Comparison of ENCODE assay signal across 16 cellular contexts in genomic region chr5:89968870-89969472, GRCh38.
DNase-seq lines count a peak whose midpoint lies in the region; ATAC-seq and TF ChIP-seq lines count a peak whose summit lies in the region.
"Had no signal": no experiment of that assay in that cellular context is flagged by ENCODE, and none has a peak within 500 bp of the region (broad histone marks: within the 10 kb centered on the region; RNA-seq: fewer than 3 reads in every experiment).

No MANE protein-coding gene starts in this region.

- no peak for TF ChIP-seq POLR2A in body of pancreas (IDR thresholded peaks at IDR 0.05)

- H3K36me3 Mint-ChIP-seq in immature natural killer cell, result no peaks in the 10 kb centered on the region

- no peak overlapping the region for H3K4me3 Mint-ChIP-seq in immature natural killer cell
- H3K4me3 Mint-ChIP-seq: activated CD4-positive, alpha-beta T cell treated with anti-CD3 and anti-CD28 coated beads, Interleukin-2, amount 10 ng/mL, durations not matched to agents 24 days and 14 days; T-helper 2 cell treated with Interferon-gamma antibody and Interleukin-4, amounts not matched to agents 5 μg/mL and 100 μg/mL, for 36 hours had no signal

- no peaks in the 10 kb centered on the region for H3K4me1 Mint-ChIP-seq in immature natural killer cell
- H3K4me1 Mint-ChIP-seq: activated CD4-positive, alpha-beta T cell treated with anti-CD3 and anti-CD28 coated beads, Interleukin-2, amount 10 ng/mL, durations not matched to agents 24 days and 14 days had no signal

- no peak overlapping the region for H3K9ac ChIP-seq in GM23248

- no peaks in the 10 kb centered on the region for H3K27me3 Mint-ChIP-seq in immature natural killer cell (ENCODE audit: low read depth in 3 of 3)
- H3K27me3 Mint-ChIP-seq: activated CD4-positive, alpha-beta T cell treated with anti-CD3 and anti-CD28 coated beads, Interleukin-2, amount 10 ng/mL, durations not matched to agents 24 days and 14 days had no signal

- no peaks in the 10 kb centered on the region for H3K9me3 ChIP-seq in GM23248 (ENCODE audit: low read depth)
- no peaks in the 10 kb centered on the region for H3K9me3 ChIP-seq in body of pancreas
- H3K9me3 ChIP-seq: neutrophil, suprapubic skin had no signal

- H3K36me3 ChIP-seq in GM23248 (ENCODE audit: low read depth) (no peaks in the 10 kb centered on the region), body of pancreas (replicated peaks in 1 of 2; ENCODE audit: insufficient read depth in 1 of 2, low read depth in 2 of 2) (no peaks in the 10 kb centered on the region)
- H3K36me3 ChIP-seq: neutrophil, suprapubic skin had no signal

- intact Hi-C loops in body of pancreas (cut with DNase I) (no loop called here), left ventricle myocardium superior (cut with micrococcal nuclease) (no loop called here), sciatic nerve (cut with DNase I) (no loop called here)

- no peak overlapping the region for H3K4me2 ChIP-seq in GM23248 (ENCODE audit: unreplicated experiment)

- peak; percentile 38 for ATAC-seq in body of pancreas
- peak; percentile 80 for ATAC-seq in left ventricle myocardium superior
- ATAC-seq in sciatic nerve, result peak; percentile 55
- ATAC-seq: HCT116 had no signal

- peaks cover 22% of the 10 kb centered on the region for H3K4me1 ChIP-seq in GM23248 (ENCODE audit: insufficient read depth)
- H3K4me1 ChIP-seq in body of pancreas, result peaks cover 7% of the 10 kb centered on the region
- H3K4me1 ChIP-seq: suprapubic skin had no signal

- in situ Hi-C loops in GM23248 (cut with MboI), result no loop called here
- in situ Hi-C loops in ACHN (cut with HindIII; ENCODE audit: low pct_ligation_motif_present, low pct_unique_long_range_greater_than_20kb, low sequenced_read_pairs), result no loop called here

- no peaks in the 10 kb centered on the region; the same call in 1 of the 2 replicates for H3K9me2 ChIP-seq in GM23248 (ENCODE audit: insufficient read depth)

- H4K20me1 ChIP-seq in GM23248 (ENCODE audit: insufficient read depth), result no peaks in the 10 kb centered on the region

- H3K4me3 ChIP-seq in GM23248, result no peak overlapping the region
- no peak overlapping the region for H3K4me3 ChIP-seq in body of pancreas
- H3K4me3 ChIP-seq: suprapubic skin had no signal

- H3K27ac ChIP-seq in GM23248 (no peak overlapping the region), body of pancreas (no peak overlapping the region)
- H3K27ac ChIP-seq: neutrophil, suprapubic skin had no signal

- H3K27me3 ChIP-seq in GM23248 (replicated peaks; ENCODE audit: insufficient read depth), result no peaks in the 10 kb centered on the region
- no peaks in the 10 kb centered on the region for H3K27me3 ChIP-seq in body of pancreas
- H3K27me3 ChIP-seq: neutrophil, suprapubic skin had no signal

- DNase-seq in GM23248, result peak; percentile 40
- peak in 3 of 4 donors; percentile 10 to 24 (median 11) for DNase-seq in body of pancreas
- DNase-seq in left ventricle myocardium superior, result no peak
- DNase-seq in sciatic nerve (ENCODE audit: low spot score), result no peak
- DNase-seq in ACHN, result no peak
- no peak for DNase-seq in immature natural killer cell
- no peak for DNase-seq in D341Med (ENCODE audit: low spot score)
- DNase-seq in NCI-H510A (lab: John Stamatoyannopoulos, UW), result no peak
- DNase-seq: activated CD4-positive, alpha-beta T cell treated with anti-CD3 and anti-CD28 coated beads, Interleukin-2, amount 10 ng/mL, durations not matched to agents 24 days and 14 days; activated T-cell treated with anti-CD3 and anti-CD28 coated beads, Interleukin-2, amount 50 U/mL, for 48 hours; head of caudate nucleus; NCI-H2081 had no signal

- WGBS in GM23248 (ENCODE audit: low coverage in 1 of 2, low lambda C conversion rate in 2 of 2, missing lambda C conversion rate in 2 of 2), 2 experiments, result 63 to 68% methylated on average over 5 of the region's 5 CpGs
- WGBS in body of pancreas, 2 donors, result 34 to 47% methylated on average over 5 of the region's 5 CpGs

- TF ChIP-seq CTCF in body of pancreas (IDR thresholded peaks at IDR 0.05), result no peak

- H3K27ac Mint-ChIP-seq in immature natural killer cell, result no peak overlapping the region
- H3K27ac Mint-ChIP-seq: activated CD4-positive, alpha-beta T cell treated with anti-CD3 and anti-CD28 coated beads, Interleukin-2, amount 10 ng/mL, durations not matched to agents 24 days and 14 days; T-helper 2 cell treated with Interferon-gamma antibody and Interleukin-4, amounts not matched to agents 5 μg/mL and 100 μg/mL, for 36 hours had no signal

- no peaks in the 10 kb centered on the region for H3K79me2 ChIP-seq in GM23248 (ENCODE audit: insufficient read depth)

- H3K9me3 Mint-ChIP-seq in immature natural killer cell, result peaks cover 0 to 6% (median 4%) of the 10 kb centered on the region in 6 donors
- H3K9me3 Mint-ChIP-seq: activated CD4-positive, alpha-beta T cell treated with anti-CD3 and anti-CD28 coated beads, Interleukin-2, amount 10 ng/mL, durations not matched to agents 24 days and 14 days; T-helper 2 cell treated with Interferon-gamma antibody and Interleukin-4, amounts not matched to agents 5 μg/mL and 100 μg/mL, for 36 hours had no signal

- H3F3A ChIP-seq in GM23248 (ENCODE audit: insufficient read depth), result no peaks in the 10 kb centered on the region

- no peak overlapping the region for H2AFZ ChIP-seq in GM23248

Comparison
In these comparisons a context has a peak if more than half of its experiments do, and no peak if none do; other contexts are left out.
1. DNase-seq: peak in GM23248 (single experiment) and body of pancreas (3 of 4); none in left ventricle myocardium superior (single experiment), sciatic nerve (single experiment), ACHN (single experiment), immature natural killer cell (0 of 3), D341Med (single experiment) and NCI-H510A (single experiment).
2. Peak in every context shown above with its lines, with median percentiles within 50 percentile points of each other: ATAC-seq.